1 cellular context compared by ENCODE assay signal in genomic region chr9:137076636-137077009, GRCh38.
TF ChIP-seq lines count a peak whose summit lies in the region.

No MANE protein-coding gene starts in this region.

TF ChIP-seq in A549, 52 proteins besides CTCF, POLR2A, EP300 and RAD21 (continued from another document):
- TF ChIP-seq HMGXB4 (CRISPR knock-in tag; IDR thresholded peaks at IDR 0.05; ENCODE audit: borderline replicate concordance) (no peak), ESRRA (IDR thresholded peaks at IDR 0.05; ENCODE audit: borderline replicate concordance, low read length) (no peak), SREBF2 (IDR thresholded peaks at IDR 0.05) (no peak), POLR2AphosphoS2 (conservative IDR thresholded peaks at IDR 0.05; ENCODE audit: low read length) (no peak), RFX5 (IDR thresholded peaks at IDR 0.05) (no peak), HOXB13 (CRISPR knock-in tag; IDR thresholded peaks at IDR 0.05; ENCODE audit: low read depth) (no peak), HDAC2 (IDR thresholded peaks at IDR 0.05) (no peak), ATOH8 (CRISPR knock-in tag; IDR thresholded peaks at IDR 0.05; ENCODE audit: low read depth) (no peak), NFE2L2 (conservative IDR thresholded peaks at IDR 0.05; ENCODE audit: low read length) (no peak), NPAS2 (CRISPR knock-in tag; IDR thresholded peaks at IDR 0.05; ENCODE audit: borderline replicate concordance) (no peak), BCL3 (IDR thresholded peaks at IDR 0.05) (no peak), HOXB5 (CRISPR knock-in tag; IDR thresholded peaks at IDR 0.05) (no peak)
